Comparison of ENCODE assay signal across 1 cellular context in the genomic region with DNA sequence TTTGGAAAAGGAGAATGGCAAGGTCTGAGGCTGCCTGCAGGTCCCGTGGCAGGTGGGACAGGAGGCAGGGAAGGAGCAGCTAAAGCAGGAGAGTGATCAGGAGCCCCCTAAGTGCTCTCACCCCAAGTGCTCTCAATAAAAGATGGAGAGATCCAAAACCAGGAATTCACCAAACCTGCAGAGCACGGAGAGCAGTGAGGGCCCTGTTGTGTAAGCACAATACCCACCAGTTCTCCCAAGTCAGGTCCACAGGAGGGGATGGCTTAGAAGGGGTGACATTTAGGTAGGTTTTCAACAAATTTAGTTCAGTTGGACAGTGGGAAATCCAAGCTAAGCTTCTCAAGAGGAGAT.
TF ChIP-seq lines count a peak whose summit lies in the region.

No MANE protein-coding gene starts in this region.

TF ChIP-seq in HepG2, 621 proteins besides CTCF, POLR2A, EP300 and RAD21 (continued from another document):
- TF ChIP-seq, protein P1, sequence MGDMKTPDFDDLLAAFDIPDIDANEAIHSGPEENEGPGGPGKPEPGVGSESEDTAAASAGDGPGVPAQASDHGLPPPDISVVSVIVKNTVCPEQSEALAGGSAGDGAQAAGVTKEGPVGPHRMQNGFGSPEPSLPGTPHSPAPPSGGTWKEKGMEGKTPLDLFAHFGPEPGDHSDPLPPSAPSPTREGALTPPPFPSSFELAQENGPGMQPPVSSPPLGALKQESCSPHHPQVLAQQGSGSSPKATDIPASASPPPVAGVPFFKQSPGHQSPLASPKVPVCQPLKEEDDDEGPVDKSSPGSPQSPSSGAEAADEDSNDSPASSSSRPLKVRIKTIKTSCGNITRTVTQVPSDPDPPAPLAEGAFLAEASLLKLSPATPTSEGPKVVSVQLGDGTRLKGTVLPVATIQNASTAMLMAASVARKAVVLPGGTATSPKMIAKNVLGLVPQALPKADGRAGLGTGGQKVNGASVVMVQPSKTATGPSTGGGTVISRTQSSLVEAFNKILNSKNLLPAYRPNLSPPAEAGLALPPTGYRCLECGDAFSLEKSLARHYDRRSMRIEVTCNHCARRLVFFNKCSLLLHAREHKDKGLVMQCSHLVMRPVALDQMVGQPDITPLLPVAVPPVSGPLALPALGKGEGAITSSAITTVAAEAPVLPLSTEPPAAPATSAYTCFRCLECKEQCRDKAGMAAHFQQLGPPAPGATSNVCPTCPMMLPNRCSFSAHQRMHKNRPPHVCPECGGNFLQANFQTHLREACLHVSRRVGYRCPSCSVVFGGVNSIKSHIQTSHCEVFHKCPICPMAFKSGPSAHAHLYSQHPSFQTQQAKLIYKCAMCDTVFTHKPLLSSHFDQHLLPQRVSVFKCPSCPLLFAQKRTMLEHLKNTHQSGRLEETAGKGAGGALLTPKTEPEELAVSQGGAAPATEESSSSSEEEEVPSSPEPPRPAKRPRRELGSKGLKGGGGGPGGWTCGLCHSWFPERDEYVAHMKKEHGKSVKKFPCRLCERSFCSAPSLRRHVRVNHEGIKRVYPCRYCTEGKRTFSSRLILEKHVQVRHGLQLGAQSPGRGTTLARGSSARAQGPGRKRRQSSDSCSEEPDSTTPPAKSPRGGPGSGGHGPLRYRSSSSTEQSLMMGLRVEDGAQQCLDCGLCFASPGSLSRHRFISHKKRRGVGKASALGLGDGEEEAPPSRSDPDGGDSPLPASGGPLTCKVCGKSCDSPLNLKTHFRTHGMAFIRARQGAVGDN (CRISPR knock-in tag; IDR thresholded peaks at IDR 0.05), result peak; percentile 29; the same call in 1 of the 2 replicates
- TF ChIP-seq CEBPG (CRISPR knock-in tag; IDR thresholded peaks at IDR 0.05) (no peak), ZNF562 (CRISPR knock-in tag; IDR thresholded peaks at IDR 0.05; ENCODE audit: borderline replicate concordance) (no peak), ZNF350 (CRISPR knock-in tag; IDR thresholded peaks at IDR 0.05; ENCODE audit: borderline replicate concordance, low read depth) (no peak), ZKSCAN5 (CRISPR knock-in tag; IDR thresholded peaks at IDR 0.05) (no peak)
- TF ChIP-seq, protein P2, sequence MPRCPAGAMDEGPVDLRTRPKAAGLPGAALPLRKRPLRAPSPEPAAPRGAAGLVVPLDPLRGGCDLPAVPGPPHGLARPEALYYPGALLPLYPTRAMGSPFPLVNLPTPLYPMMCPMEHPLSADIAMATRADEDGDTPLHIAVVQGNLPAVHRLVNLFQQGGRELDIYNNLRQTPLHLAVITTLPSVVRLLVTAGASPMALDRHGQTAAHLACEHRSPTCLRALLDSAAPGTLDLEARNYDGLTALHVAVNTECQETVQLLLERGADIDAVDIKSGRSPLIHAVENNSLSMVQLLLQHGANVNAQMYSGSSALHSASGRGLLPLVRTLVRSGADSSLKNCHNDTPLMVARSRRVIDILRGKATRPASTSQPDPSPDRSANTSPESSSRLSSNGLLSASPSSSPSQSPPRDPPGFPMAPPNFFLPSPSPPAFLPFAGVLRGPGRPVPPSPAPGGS (CRISPR knock-in tag; IDR thresholded peaks at IDR 0.05), result no peak
